ENCODE assay signal across 11 cellular contexts in genomic region chr6:3749390-3749978, GRCh38. TPM values are rescaled to one million over a fixed set of nuclear protein-coding genes. Genes with fewer than 3 reads are reported as not detected.
DNase-seq lines count a peak whose midpoint lies in the region; ATAC-seq, FAIRE-seq and TF ChIP-seq lines count a peak whose summit lies in the region.
"Had no signal": no experiment of that assay in that cellular context is flagged by ENCODE, and none has a peak within 500 bp of the region (broad histone marks: within the 10 kb centered on the region; RNA-seq: fewer than 3 reads in every experiment).

No MANE protein-coding gene starts in this region.

- no peak overlapping the region for H2BK120ac ChIP-seq in H1 (replicated peaks; ENCODE audit: low read depth, low read length)

- H3K4me2 ChIP-seq in H1 (ENCODE audit: insufficient read depth in 1 of 2, low read depth in 2 of 2, low read length in 2 of 2): peak overlapping the region; percentile 74 to 96

- ATAC-seq in natural killer cell: no peak
- ATAC-seq in GM21737 (IDR thresholded peaks at IDR 0.05; ENCODE audit: unreplicated experiment): no peak
- ATAC-seq: activated CD8-positive, alpha-beta T cell treated with anti-CD3 and anti-CD28 coated beads, Interleukin-2, amount 10 ng/mL, durations not matched to agents 7 days and 5 days had no signal

- peaks cover 0 to 2% of the 10 kb centered on the region in 2 experiments for H4K20me1 ChIP-seq in H1 (replicated peaks in 1 of 2; ENCODE audit: control insufficient read depth in 1 of 2, insufficient read depth in 2 of 2, low read length in 2 of 2)

- no peak overlapping the region for H3K18ac ChIP-seq in H1 (ENCODE audit: extremely low read depth, low read length)

- no peak overlapping the region for H4K5ac ChIP-seq in H1 (ENCODE audit: insufficient read length, low read depth, low read length)

- no peak overlapping the region for H2AK5ac ChIP-seq in H1 (ENCODE audit: low read depth, low read length)

- H3K4ac ChIP-seq in H1 (replicated peaks; ENCODE audit: insufficient read length, low read depth, low read length): no peak overlapping the region

- H3K56ac ChIP-seq in H1 (replicated peaks; ENCODE audit: insufficient read length, low read depth, low read length): no peak overlapping the region

- H3K4me3 ChIP-seq in AG04450 (ENCODE audit: low read depth, low read length): peak overlapping the region; percentile 90
- H3K4me3 ChIP-seq in H1 (ENCODE audit: extremely low read depth in 1 of 4, insufficient read depth in 2 of 4, low read depth in 3 of 4, low read length in 4 of 4): peak overlapping the region in 1 of 4 experiments; percentile 75; a peak in 1 of 8 replicates

- H3K36me3 ChIP-seq in H1 (ENCODE audit: control insufficient read depth in 2 of 4, insufficient read depth in 4 of 4, low read length in 3 of 4): no peaks in the 10 kb centered on the region
- H3K36me3 ChIP-seq: neutrophil had no signal

- intact Hi-C loops in natural killer cell (cut with micrococcal nuclease): no loop called here
- intact Hi-C loops in posterior vena cava (cut with DNase I): loop anchor here (5.0 kb wide), 2 partner anchors 93 to 243 kb away; no protein-coding TSS in a partner anchor
- intact Hi-C loops in activated T-helper 2 cell treated with anti-CD3 and anti-CD28 coated beads, Interferon-gamma antibody, Interleukin-2, Interleukin-4, amounts not matched to agents 10 μg/mL and 5 μg/mL and 100 μg/mL, durations not matched to agents 14 hours and 24 hours and 36 hours (cut with micrococcal nuclease): loop anchor here (2.0 kb wide), 1 partner anchor 137 kb away; no protein-coding TSS in a partner anchor

- FAIRE-seq in H1 (lab: Jason Lieb, UNC): no peak

- H3K27ac ChIP-seq in AG04450 (ENCODE audit: low read depth, low read length) (peak overlapping the region; percentile 87), H1 (ENCODE audit: low read depth, low read length) (no peak overlapping the region)

- H3K14ac ChIP-seq in H1 (ENCODE audit: insufficient read length): no peak overlapping the region

- no peak for TF ChIP-seq RAD21 in H1 (IDR thresholded peaks at IDR 0.05 in 1 of 2, conservative IDR thresholded peaks at IDR 0.05 in 1 of 2; ENCODE audit: low read depth in 2 of 2, low read length in 2 of 2)

- WGBS in H1 (ENCODE audit: extremely low coverage in 1 of 2, insufficient coverage in 1 of 2, insufficient read length in 1 of 2, insufficient replicate concordance in 2 of 2, low coverage in 1 of 2, low lambda C conversion rate in 2 of 2, missing lambda C conversion rate in 1 of 2), 2 experiments: 69% methylated on average over 22 of the region's 22 CpGs; no CpG with 5 or more reads in 1 of the 2 experiments

- DNase-seq in AG04450 (ENCODE audit: low read depth, low spot score) (no peak), NCI-H2029 (lab: John Stamatoyannopoulos, UW) (peak; percentile 29), H1 (ENCODE audit: low read depth in 1 of 2, low spot score in 2 of 2) (no peak), natural killer cell (no peak), posterior vena cava (ENCODE audit: low spot score) (no peak), NCI-H1694 (lab: John Stamatoyannopoulos, UW) (no peak)
- no peak for DNase-seq in activated T-helper 2 cell treated with anti-CD3 and anti-CD28 coated beads, Interferon-gamma antibody, Interleukin-2, Interleukin-4, amounts not matched to agents 10 μg/mL and 5 μg/mL and 100 μg/mL, durations not matched to agents 14 hours and 24 hours and 36 hours (ENCODE audit: low spot score)
- DNase-seq: activated CD8-positive, alpha-beta T cell treated with anti-CD3 and anti-CD28 coated beads, Interleukin-2, amount 10 ng/mL, durations not matched to agents 7 days and 5 days; KG1 had no signal

- no peak overlapping the region for H4K91ac ChIP-seq in H1 (replicated peaks; ENCODE audit: insufficient read length, low read length)

- peak overlapping the region; percentile 63; the same call in 1 of the 2 replicates for H2BK15ac ChIP-seq in H1 (ENCODE audit: low read length)

- no peak overlapping the region for H2AFZ ChIP-seq in H1 (ENCODE audit: low read length)

- no peaks in the 10 kb centered on the region; the same call in 1 of the 2 replicates for H3K9me3 ChIP-seq in AG04450 (ENCODE audit: control insufficient read depth, insufficient read depth, low read length)
- no peaks in the 10 kb centered on the region for H3K9me3 ChIP-seq in H1 (ENCODE audit: insufficient read depth in 2 of 2, low read depth in 1 of 2, low read length in 1 of 2)
- H3K9me3 ChIP-seq: neutrophil had no signal

- peaks cover 19% of the 10 kb centered on the region; the same call in 1 of the 2 replicates for H3K23me2 ChIP-seq in H1 (ENCODE audit: low read depth, low read length)

- no peak overlapping the region for H2BK20ac ChIP-seq in H1 (ENCODE audit: low read length)

- peak overlapping the region; percentile 75 for H3K4me3 Mint-ChIP-seq in natural killer cell
- no peak overlapping the region for H3K4me3 Mint-ChIP-seq in activated T-helper 2 cell treated with anti-CD3 and anti-CD28 coated beads, Interferon-gamma antibody, Interleukin-2, Interleukin-4, amounts not matched to agents 10 μg/mL and 5 μg/mL and 100 μg/mL, durations not matched to agents 14 hours and 24 hours and 36 hours (ENCODE audit: low read depth)

- POLR2A ChIA-PET in AG04450 (lab: Yijun Ruan, JAX) (interaction anchor here (0.9 to 2.4 kb wide), 6 partner anchors 8 to 229 kb away, joined by 3 to 11 read pairs (median 4); no protein-coding TSS in a partner anchor), H1 (lab: Charles Lee; ENCODE audit: partially characterized antibody) (interaction anchor here (1.3 to 1.8 kb wide), 2 partner anchors 27 to 99 kb away, joined by 3 to 7 read pairs; partner anchors contain the start of gene FAM50B)

- no peaks in the 10 kb centered on the region for H3K9me3 Mint-ChIP-seq in natural killer cell
- H3K9me3 Mint-ChIP-seq in activated T-helper 2 cell treated with anti-CD3 and anti-CD28 coated beads, Interferon-gamma antibody, Interleukin-2, Interleukin-4, amounts not matched to agents 10 μg/mL and 5 μg/mL and 100 μg/mL, durations not matched to agents 14 hours and 24 hours and 36 hours: no peaks in the 10 kb centered on the region

- no peak overlapping the region for H2BK12ac ChIP-seq in H1 (ENCODE audit: low read depth, low read length)

- CTCF ChIA-PET in AG04450 (lab: Charles Lee): interaction anchor here (0.6 to 3.4 kb wide), 17 partner anchors 9 to 269 kb away, joined by 3 to 51 read pairs (median 6); partner anchors contain the start of gene FAM50B
- CTCF ChIA-PET in H1 (lab: Charles Lee; ENCODE audit: partially characterized antibody): interaction anchor here (0.6 to 8.8 kb wide), 31 partner anchors 8 to 409 kb away, joined by 3 to 82 read pairs (median 5); partner anchors contain the start of gene FAM50B

- no peak overlapping the region for H2BK5ac ChIP-seq in H1 (ENCODE audit: low read depth, low read length)

- no peak overlapping the region for H4K8ac ChIP-seq in H1 (ENCODE audit: extremely low read depth, insufficient read depth, low read length)

- H3K79me2 ChIP-seq in H1 (ENCODE audit: control insufficient read depth in 1 of 2, insufficient read depth in 2 of 2, low read length in 2 of 2): no peaks in the 10 kb centered on the region

- no peak overlapping the region for H3K23ac ChIP-seq in H1 (ENCODE audit: insufficient read length)

- H3K4me1 Mint-ChIP-seq in natural killer cell: peaks cover 0 to 11% of the 10 kb centered on the region in 2 donors
- H3K4me1 Mint-ChIP-seq in activated T-helper 2 cell treated with anti-CD3 and anti-CD28 coated beads, Interferon-gamma antibody, Interleukin-2, Interleukin-4, amounts not matched to agents 10 μg/mL and 5 μg/mL and 100 μg/mL, durations not matched to agents 14 hours and 24 hours and 36 hours (ENCODE audit: low read depth): peaks cover 2% of the 10 kb centered on the region

- no peak for TF ChIP-seq POLR2A in H1 (IDR thresholded peaks at IDR 0.05; ENCODE audit: control extremely low read depth in 1 of 2, low read depth in 2 of 2, low read length in 2 of 2)

- H3K27ac Mint-ChIP-seq in natural killer cell: no peak overlapping the region
- no peak overlapping the region for H3K27ac Mint-ChIP-seq in activated T-helper 2 cell treated with anti-CD3 and anti-CD28 coated beads, Interferon-gamma antibody, Interleukin-2, Interleukin-4, amounts not matched to agents 10 μg/mL and 5 μg/mL and 100 μg/mL, durations not matched to agents 14 hours and 24 hours and 36 hours
- H3K27ac Mint-ChIP-seq: activated CD8-positive, alpha-beta T cell treated with anti-CD3 and anti-CD28 coated beads, Interleukin-2, amount 10 ng/mL, durations not matched to agents 7 days and 5 days had no signal

- TF ChIP-seq CTCF in AG04450 (IDR thresholded peaks at IDR 0.05; ENCODE audit: low read depth, low read length) (no peak), H1 (IDR thresholded peaks at IDR 0.05; ENCODE audit: control extremely low read depth in 1 of 3, insufficient read depth in 1 of 3, low read depth in 1 of 3, low read length in 3 of 3) (no peak), natural killer cell (IDR thresholded peaks at IDR 0.05) (no peak)

- H3K9ac ChIP-seq in H1 (replicated peaks in 1 of 4; ENCODE audit: extremely low read depth in 1 of 4, low read depth in 3 of 4, low read length in 3 of 4): no peak overlapping the region

- H3K27me3 Mint-ChIP-seq in natural killer cell (ENCODE audit: low read depth in 2 of 2): peaks cover 38 to 42% of the 10 kb centered on the region in 2 donors
- H3K27me3 Mint-ChIP-seq in activated T-helper 2 cell treated with anti-CD3 and anti-CD28 coated beads, Interferon-gamma antibody, Interleukin-2, Interleukin-4, amounts not matched to agents 10 μg/mL and 5 μg/mL and 100 μg/mL, durations not matched to agents 14 hours and 24 hours and 36 hours (ENCODE audit: low read depth): peaks cover 54% of the 10 kb centered on the region

- no peaks in the 10 kb centered on the region for H3K36me3 Mint-ChIP-seq in natural killer cell
- no peaks in the 10 kb centered on the region for H3K36me3 Mint-ChIP-seq in activated T-helper 2 cell treated with anti-CD3 and anti-CD28 coated beads, Interferon-gamma antibody, Interleukin-2, Interleukin-4, amounts not matched to agents 10 μg/mL and 5 μg/mL and 100 μg/mL, durations not matched to agents 14 hours and 24 hours and 36 hours (ENCODE audit: low read depth)

- H3K27me3 ChIP-seq in AG04450 (ENCODE audit: control insufficient read depth, insufficient read depth, low read length): no peaks in the 10 kb centered on the region
- peaks cover 12 to 53% (median 42%) of the 10 kb centered on the region in 4 experiments for H3K27me3 ChIP-seq in H1 (replicated peaks in 1 of 4; ENCODE audit: control insufficient read depth in 3 of 4, extremely low read depth in 1 of 4, insufficient read depth in 3 of 4, low read length in 3 of 4)

- peaks cover 0 to 14% (median 4%) of the 10 kb centered on the region in 4 experiments; a peak in 5 of 7 replicates for H3K4me1 ChIP-seq in H1 (replicated peaks in 1 of 4; ENCODE audit: control insufficient read depth in 3 of 4, insufficient read depth in 4 of 4, low read length in 3 of 4)

- H3K79me1 ChIP-seq in H1 (ENCODE audit: low read depth, low read length): no peaks in the 10 kb centered on the region

- TF ChIP-seq EP300 in H1 (IDR thresholded peaks at IDR 0.05; ENCODE audit: borderline replicate concordance in 1 of 2, low read depth in 2 of 2, low read length in 2 of 2): no peak

RNA-seq across cellular contexts. Expression of gene PXDC1, which starts 2.0 kb away (rescaled TPM):
- polyA plus RNA-seq in AG04450 (2011; rRNA removed) (13.5 and 26.5 TPM in 2 replicates), H1 (2011; rRNA removed) (2.0 and 2.1 TPM in 2 replicates)
- 16.0 and 22.0 TPM in 2 replicates for polyA minus RNA-seq in AG04450 (2011; rRNA and poly(A)+ RNA removed)
- total RNA-seq in H1 (2021; fragmentation: NEBNext Ultra II Directional; extraction: Animal tissue kit (Norgen Biotek cat#: 25700)): 1.7 TPM in 2 replicates
- 1.1 TPM for polyA plus RNA-seq in H1 (2011; cell fraction: cytosol; rRNA removed)
- 1.6 TPM for polyA plus RNA-seq in H1 (2011; cell fraction: nucleus; rRNA removed)
- 2.2 to 3.2 TPM (median 2.6 TPM) in 4 replicates for polyA plus RNA-seq in H1 (2012, experiment 1 of 2)
- polyA plus RNA-seq in H1 (2012, experiment 2 of 2): 3.2 TPM
- polyA plus RNA-seq in H1 (2013, experiment 1 of 2): 1.5 TPM
- 1.6 TPM for polyA plus RNA-seq in H1 (2013, experiment 2 of 2)
- polyA minus RNA-seq in H1 (2011; rRNA and poly(A)+ RNA removed): 0.95 and 1.1 TPM in 2 replicates
- polyA minus RNA-seq in H1 (2011; cell fraction: cytosol; rRNA and poly(A)+ RNA removed): 1.8 TPM
- polyA minus RNA-seq in H1 (2011; cell fraction: nucleus; rRNA and poly(A)+ RNA removed): 1.9 TPM
- total RNA-seq in natural killer cell (under 1 TPM in 2 of 3 donors, not detected in 1; 0.28 TPM), posterior vena cava (100 to 1,000 TPM in 1 of 2 donors, 10 to 100 TPM in 1; 99.5 to 103 TPM)
- 1.1 and 1.2 TPM in 2 replicates for total RNA-seq in activated T-helper 2 cell treated with anti-CD3 and anti-CD28 coated beads, Interferon-gamma antibody, Interleukin-2, Interleukin-4, amounts not matched to agents 10 μg/mL and 5 μg/mL and 100 μg/mL, durations not matched to agents 14 hours and 24 hours and 36 hours
- total RNA-seq: activated CD8-positive, alpha-beta T cell treated with anti-CD3 and anti-CD28 coated beads, Interleukin-2, amount 10 ng/mL, durations not matched to agents 7 days and 5 days had no signal

Comparison
In these comparisons a context has a peak if more than half of its experiments do, and no peak if none do; other contexts are left out.
1. RNA of gene PXDC1, which starts 2.0 kb away (total RNA-seq): 99.5 to 103 TPM in posterior vena cava; 1.7 TPM in H1, 1.1 to 1.2 TPM in activated T-helper 2 cell treated with anti-CD3 and anti-CD28 coated beads, Interferon-gamma antibody, Interleukin-2, Interleukin-4, amounts not matched to agents 10 μg/mL and 5 μg/mL and 100 μg/mL, durations not matched to agents 14 hours and 24 hours and 36 hours and 0.28 TPM in natural killer cell; every median in the first group is over 10 times any median in the second.